13 cellular contexts compared by ENCODE assay signal in the genomic region with DNA sequence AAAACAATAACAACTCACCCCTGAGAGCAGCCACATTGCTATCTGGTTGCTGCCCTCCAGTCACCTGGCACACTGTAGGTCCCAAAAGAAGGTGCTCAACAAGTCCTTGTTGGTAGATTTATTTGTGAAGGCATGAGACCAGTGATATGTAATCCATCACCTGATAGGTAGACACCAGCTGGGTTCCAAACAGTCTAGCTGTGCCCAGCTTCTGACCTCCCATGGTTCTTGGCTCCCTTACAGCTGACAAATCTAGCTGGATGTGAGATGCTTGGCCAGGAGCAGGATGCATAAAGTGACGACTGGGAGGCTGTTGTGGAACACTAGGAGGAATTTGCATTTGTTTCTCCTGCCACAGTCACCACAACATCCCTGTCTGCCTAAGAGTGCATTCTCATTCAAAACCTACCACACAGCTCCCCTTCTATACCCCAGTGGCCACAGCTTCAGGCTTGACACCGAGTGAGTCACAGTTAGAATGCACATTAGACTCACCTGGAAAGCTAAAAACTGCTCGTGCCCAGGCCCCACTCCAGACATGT. TPM values are rescaled to one million over a fixed set of nuclear protein-coding genes. Genes with fewer than 3 reads are reported as not detected.
A peak's percentile ranks its signal among the peaks of the same experiment; 100 is the strongest.
DNase-seq lines count a peak whose midpoint lies in the region; ATAC-seq, FAIRE-seq and TF ChIP-seq lines count a peak whose summit lies in the region.
"Had no signal": no experiment of that assay in that cellular context is flagged by ENCODE, and none has a peak within 500 bp of the region (broad histone marks: within the 10 kb centered on the region; RNA-seq: fewer than 3 reads in every experiment).

No MANE protein-coding gene starts in this region.

- no peak for FAIRE-seq in pancreas (lab: Jason Lieb, UNC)

- H3K4me1 ChIP-seq in foreskin keratinocyte (no peaks in the 10 kb centered on the region), pancreas (no peaks in the 10 kb centered on the region)

- DNase-seq in NCI-H2196 (lab: John Stamatoyannopoulos, UW; ENCODE audit: unreplicated experiment) (peak; percentile 94), foreskin keratinocyte (no peak), pancreas (peak in 1 of 6 donors; percentile 36), middle frontal gyrus (ENCODE audit: extremely low spot score, low spot score) (no peak), T-helper 1 cell (no peak)
- DNase-seq: activated CD8-positive, alpha-beta memory T cell treated with anti-CD3 and anti-CD28 coated beads, Interleukin-2, amount 10 ng/mL, durations not matched to agents 7 days and 5 days; activated naive CD4-positive, alpha-beta T cell; effector CD8-positive, alpha-beta T cell; Karpas-422; mucosa of descending colon had no signal

- no peaks in the 10 kb centered on the region for H3K9me3 ChIP-seq in pancreas
- H3K9me3 ChIP-seq: mucosa of descending colon had no signal

- ATAC-seq in HG02610 (IDR thresholded peaks at IDR 0.05; ENCODE audit: unreplicated experiment) (peak; percentile 43), foreskin keratinocyte (peak; percentile 58), pancreas (peak in 3 of 4 donors; percentile 59 to 86 (median 64)), HG03469 (IDR thresholded peaks at IDR 0.05; ENCODE audit: unreplicated experiment) (no peak)
- ATAC-seq: activated CD8-positive, alpha-beta memory T cell treated with anti-CD3 and anti-CD28 coated beads, Interleukin-2, amount 10 ng/mL, durations not matched to agents 7 days and 5 days; mucosa of descending colon had no signal

- intact Hi-C loops in pancreas (cut with DNase I), result no loop called here

- TF ChIP-seq CTCF in foreskin keratinocyte (conservative IDR thresholded peaks at IDR 0.05), result no peak
- no peak for TF ChIP-seq CTCF in pancreas (IDR thresholded peaks at IDR 0.05)

- 52 to 63% methylated on average over 3 of the region's 3 CpGs for WGBS in pancreas, 2 donors

- H3K4me3 ChIP-seq in pancreas, result no peak overlapping the region
- H3K4me3 ChIP-seq: mucosa of descending colon had no signal

- no peaks in the 10 kb centered on the region for H3K27me3 ChIP-seq in foreskin keratinocyte
- no peaks in the 10 kb centered on the region for H3K27me3 ChIP-seq in pancreas

- no peaks in the 10 kb centered on the region for H3K36me3 ChIP-seq in pancreas

- H3K27ac ChIP-seq in foreskin keratinocyte, result no peak overlapping the region
- no peak overlapping the region for H3K27ac ChIP-seq in pancreas

RNA-seq across cellular contexts. Expression of a gene that starts 7.8 kb away (rescaled TPM):
- total RNA-seq in foreskin keratinocyte, result 1.9 and 5.3 TPM in 2 replicates
- 0.82 and 1.7 TPM in 2 replicates for polyA plus RNA-seq in foreskin keratinocyte
- total RNA-seq in pancreas, result 10 to 100 TPM; 18.7 to 34.8 (median 28.4) TPM
- polyA plus RNA-seq in pancreas, result 10 to 100 TPM in 1 of 2 donors, 1 to 10 TPM in 1; 7.4 to 16.5 TPM
- total RNA-seq: B cell had no signal
